ENCODE assay signal across 8 cellular contexts in the genomic region with DNA sequence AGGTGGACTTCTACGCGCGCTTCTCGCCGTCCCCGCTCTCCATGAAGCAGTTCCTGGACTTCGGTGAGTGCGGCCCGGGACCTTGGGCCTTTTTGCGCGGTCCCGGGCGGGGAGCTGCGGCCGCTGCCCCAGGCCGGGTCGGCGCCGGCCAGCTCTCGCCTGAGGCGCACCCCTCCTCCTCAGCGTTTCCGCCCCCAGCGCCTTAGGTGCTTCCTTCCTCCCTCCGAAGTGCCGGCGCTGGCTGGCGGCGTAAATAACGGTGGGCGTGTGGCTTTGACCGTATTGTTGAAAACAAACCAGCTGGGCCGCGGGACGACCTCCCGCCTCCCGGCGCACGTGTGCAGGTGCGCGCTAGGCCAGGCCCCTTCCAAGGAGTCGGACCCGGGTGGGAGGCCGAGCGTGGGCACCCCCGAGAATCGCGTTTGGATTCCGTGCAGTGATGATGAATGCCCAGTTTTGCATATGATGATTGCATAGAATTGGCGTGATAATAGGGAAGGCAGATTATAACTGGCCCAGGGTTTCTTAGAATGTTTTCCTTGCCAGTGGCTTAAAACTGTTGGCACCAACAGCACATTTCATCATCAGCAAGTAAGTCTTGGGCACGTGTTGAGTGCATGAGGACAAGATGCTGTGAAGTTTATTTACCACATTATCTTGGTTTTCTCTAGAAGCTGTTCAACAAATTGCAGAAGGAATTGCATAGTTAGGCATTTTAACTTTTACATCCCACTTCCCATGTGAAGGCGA. TPM values are rescaled to one million over a fixed set of nuclear protein-coding genes. Genes with fewer than 3 reads are reported as not detected.
DNase-seq lines count a peak whose midpoint lies in the region; ATAC-seq and TF ChIP-seq lines count a peak whose summit lies in the region.

No MANE protein-coding gene starts in this region.

- POLR2A ChIA-PET in activated CD4-positive, alpha-beta memory T cell treated with anti-CD3 and anti-CD28 coated beads for 36 hours (lab: Charles Lee): interaction anchor here (0.9 to 1.1 kb wide), 3 partner anchors 8 to 1627 kb away, joined by 3 to 5 read pairs (median 4); a partner anchor contains a TSS

- H3K27me3 ChIP-seq in effector memory CD4-positive, alpha-beta T cell (replicated peaks; ENCODE audit: control insufficient read depth, insufficient read depth, low read length, poor library complexity, severe bottlenecking): no peaks in the 10 kb centered on the region

- peaks cover 42% of the 10 kb centered on the region for H3K4me1 Mint-ChIP-seq in activated CD4-positive, alpha-beta memory T cell treated with anti-CD3 and anti-CD28 coated beads for 36 hours (ENCODE audit: low read depth)
- peaks cover 54% of the 10 kb centered on the region for H3K4me1 Mint-ChIP-seq in mesothelial cell of epicardium

- H3K27me3 Mint-ChIP-seq in activated CD4-positive, alpha-beta memory T cell treated with anti-CD3 and anti-CD28 coated beads for 36 hours: peaks cover 5% of the 10 kb centered on the region
- no peaks in the 10 kb centered on the region for H3K27me3 Mint-ChIP-seq in mesothelial cell of epicardium (ENCODE audit: low read depth)

- H3K36me3 Mint-ChIP-seq in activated CD4-positive, alpha-beta memory T cell treated with anti-CD3 and anti-CD28 coated beads for 36 hours: peaks cover 10% of the 10 kb centered on the region
- no peaks in the 10 kb centered on the region for H3K36me3 Mint-ChIP-seq in mesothelial cell of epicardium

- intact Hi-C loops in activated CD4-positive, alpha-beta memory T cell treated with anti-CD3 and anti-CD28 coated beads for 36 hours (cut with micrococcal nuclease): loop anchor here (5.0 to 10.0 kb wide), 4 partner anchors 132 to 869 kb away; a partner anchor contains a TSS

- CTCF ChIA-PET in activated CD4-positive, alpha-beta memory T cell treated with anti-CD3 and anti-CD28 coated beads for 36 hours (lab: Charles Lee): interaction anchor here (0.7 kb wide), 1 partner anchor 712 kb away, joined by 4 read pairs; no protein-coding TSS in a partner anchor

- H3K4me3 ChIP-seq in AG09309 (ENCODE audit: control insufficient read depth, low read depth, low read length): peak overlapping the region; percentile 66
- H3K4me3 ChIP-seq in effector memory CD4-positive, alpha-beta T cell (ENCODE audit: insufficient read depth, low read depth, low read length, poor library complexity, severe bottlenecking): peak overlapping the region; percentile 97

- H3K9me3 Mint-ChIP-seq in activated CD4-positive, alpha-beta memory T cell treated with anti-CD3 and anti-CD28 coated beads for 36 hours: no peaks in the 10 kb centered on the region
- H3K9me3 Mint-ChIP-seq in mesothelial cell of epicardium: no peaks in the 10 kb centered on the region

- H3K4me3 Mint-ChIP-seq in activated CD4-positive, alpha-beta memory T cell treated with anti-CD3 and anti-CD28 coated beads for 36 hours: peak overlapping the region; percentile 90
- peak overlapping the region; percentile 87 for H3K4me3 Mint-ChIP-seq in mesothelial cell of epicardium

- peak; percentile 47 for DNase-seq in AG09309 (ENCODE audit: low read depth)
- peak; percentile 19 to 83 for DNase-seq in NCI-H526 (lab: John Stamatoyannopoulos, UW)
- DNase-seq in activated CD4-positive, alpha-beta memory T cell treated with anti-CD3 and anti-CD28 coated beads for 36 hours: peak; percentile 78
- DNase-seq in effector memory CD4-positive, alpha-beta T cell: peak; percentile 42 to 54 (median 50)
- peak; percentile 22 to 58 for DNase-seq in mesothelial cell of epicardium (ENCODE audit: low spot score in 2 of 2, unreplicated experiment in 2 of 2)
- DNase-seq in stimulated activated CD8-positive, alpha-beta memory T cell treated with anti-CD3 and anti-CD28 coated beads, Interleukin-4, amount 100 ng/mL, for 1 hour (ENCODE audit: low read depth in 2 of 2, low spot score in 1 of 2): peak; percentile 14 to 26

- peak overlapping the region; percentile 79 for H3K27ac ChIP-seq in effector memory CD4-positive, alpha-beta T cell (ENCODE audit: insufficient read depth, low read length, poor library complexity, severe bottlenecking)

- no peaks in the 10 kb centered on the region for H3K36me3 ChIP-seq in effector memory CD4-positive, alpha-beta T cell (ENCODE audit: control insufficient read depth, insufficient read depth, low read length)

- H3K4me1 ChIP-seq in effector memory CD4-positive, alpha-beta T cell (ENCODE audit: control insufficient read depth, insufficient read depth, low read length, poor library complexity, severe bottlenecking): peaks cover 11% of the 10 kb centered on the region

- peak overlapping the region; percentile 90 for H3K27ac Mint-ChIP-seq in activated CD4-positive, alpha-beta memory T cell treated with anti-CD3 and anti-CD28 coated beads for 36 hours
- H3K27ac Mint-ChIP-seq in mesothelial cell of epicardium: peak overlapping the region; percentile 91

- H3K9me3 ChIP-seq in effector memory CD4-positive, alpha-beta T cell (ENCODE audit: control insufficient read depth, low read length): no peaks in the 10 kb centered on the region

- peak; percentile 69 for ATAC-seq in GM18867 (IDR thresholded peaks at IDR 0.05; ENCODE audit: unreplicated experiment)
- ATAC-seq in HG03066 (IDR thresholded peaks at IDR 0.05; ENCODE audit: low read depth, unreplicated experiment): peak; percentile 65

- no peak for TF ChIP-seq CTCF in AG09309 (IDR thresholded peaks at IDR 0.05; ENCODE audit: control insufficient read depth, insufficient read depth, low read depth, low read length, missing control alignments)
- TF ChIP-seq CTCF in mesothelial cell of epicardium (IDR thresholded peaks at IDR 0.05; ENCODE audit: unreplicated experiment): no peak

RNA-seq across cellular contexts. Expression of a gene that starts 0.6 kb away (rescaled TPM):
- total RNA-seq in activated CD4-positive, alpha-beta memory T cell treated with anti-CD3 and anti-CD28 coated beads for 36 hours: 10 to 100 TPM; 24.7 to 31.6 TPM
- 42.3 to 48.0 TPM (median 46.2 TPM) in 3 replicates for total RNA-seq in mesothelial cell of epicardium

Comparison
In these comparisons a context has a peak if more than half of its experiments do, and no peak if none do; other contexts are left out.
1. Peak in every context shown above with its lines: DNase-seq, ATAC-seq, H3K4me3 ChIP-seq and H3K27ac ChIP-seq.
2. DNase-seq: peak in every context shown above with its lines; median percentile 78 in activated CD4-positive, alpha-beta memory T cell treated with anti-CD3 and anti-CD28 coated beads for 36 hours; 51 in NCI-H526; 50 in effector memory CD4-positive, alpha-beta T cell; 47 in AG09309; 40 in mesothelial cell of epicardium; 20 in stimulated activated CD8-positive, alpha-beta memory T cell treated with anti-CD3 and anti-CD28 coated beads, Interleukin-4, amount 100 ng/mL, for 1 hour.